8 cellular contexts compared by ENCODE assay signal in genomic region chr6:128731249-128732165, GRCh38.
DNase-seq lines count a peak whose midpoint lies in the region; ATAC-seq and TF ChIP-seq lines count a peak whose summit lies in the region.

No MANE protein-coding gene starts in this region.

- no peaks in the 10 kb centered on the region for H3K4me1 Mint-ChIP-seq in T-helper 17 cell

- intact Hi-C loops in colonic mucosa (cut with DNase I) = loop anchor here (5.0 to 10.0 kb wide), 3 partner anchors 636 to 994 kb away; no protein-coding TSS in a partner anchor

- ATAC-seq in T-helper 17 cell = no peak

- TF ChIP-seq CTCF in HFF-Myc (IDR thresholded peaks at IDR 0.05; ENCODE audit: low read depth, low read length, missing control alignments) (peak; percentile 66), colonic mucosa (IDR thresholded peaks at IDR 0.05) (no peak)

- H3K27me3 Mint-ChIP-seq in T-helper 17 cell = peaks cover 39% of the 10 kb centered on the region

- H3K9ac ChIP-seq in colonic mucosa (ENCODE audit: low read depth in 2 of 2, low read length in 2 of 2) = no peak overlapping the region

- H3K36me3 ChIP-seq in colonic mucosa = no peaks in the 10 kb centered on the region

- no peak overlapping the region for H3K27ac ChIP-seq in colonic mucosa

- no peaks in the 10 kb centered on the region for H3K4me1 ChIP-seq in colonic mucosa

- DNase-seq in DMS53 treated with DMSO at 0.1 percent for 48 hours (lab: John Stamatoyannopoulos, UW; ENCODE audit: unreplicated experiment) (peak; percentile 21), HFF-Myc (ENCODE audit: extremely low read depth, low read depth) (peak; percentile 66), NCI-H446 treated with DMSO at 0.1 percent for 48 hours (lab: John Stamatoyannopoulos, UW) (peak; percentile 7), dermis microvascular lymphatic vessel endothelial cell (ENCODE audit: low read depth in 2 of 2) (peak; percentile 43 to 71), mucosa of gallbladder (ENCODE audit: low spot score) (peak; percentile 16), colonic mucosa (no peak), T-helper 17 cell (no peak), cerebellar nuclear complex (lab: John Stamatoyannopoulos, UW) (no peak)

- H3K9me3 ChIP-seq in colonic mucosa (no peaks in the 10 kb centered on the region), T-helper 17 cell (ENCODE audit: control insufficient read depth, low read length, poor library complexity, severe bottlenecking) (no peaks in the 10 kb centered on the region)

- no peak overlapping the region for H3K27ac Mint-ChIP-seq in T-helper 17 cell

- no peaks in the 10 kb centered on the region for H3K27me3 ChIP-seq in colonic mucosa

- no peak overlapping the region for H3K4me3 Mint-ChIP-seq in T-helper 17 cell

- no peak overlapping the region for H3K4me3 ChIP-seq in HFF-Myc (replicated peaks; ENCODE audit: low read depth, low read length)
- H3K4me3 ChIP-seq in colonic mucosa = no peak overlapping the region

- no peaks in the 10 kb centered on the region for H3K36me3 Mint-ChIP-seq in T-helper 17 cell (ENCODE audit: low read depth)

Comparison
In these comparisons a context has a peak if more than half of its experiments do, and no peak if none do; other contexts are left out.
1. DNase-seq: peak in DMS53 treated with DMSO at 0.1 percent for 48 hours (single experiment), HFF-Myc (single experiment), NCI-H446 treated with DMSO at 0.1 percent for 48 hours (single experiment), dermis microvascular lymphatic vessel endothelial cell (2 of 2) and mucosa of gallbladder (single experiment); none in colonic mucosa (single experiment), T-helper 17 cell (0 of 3) and cerebellar nuclear complex (0 of 2).